ENCODE assay signal across 1 cellular context in the genomic region with DNA sequence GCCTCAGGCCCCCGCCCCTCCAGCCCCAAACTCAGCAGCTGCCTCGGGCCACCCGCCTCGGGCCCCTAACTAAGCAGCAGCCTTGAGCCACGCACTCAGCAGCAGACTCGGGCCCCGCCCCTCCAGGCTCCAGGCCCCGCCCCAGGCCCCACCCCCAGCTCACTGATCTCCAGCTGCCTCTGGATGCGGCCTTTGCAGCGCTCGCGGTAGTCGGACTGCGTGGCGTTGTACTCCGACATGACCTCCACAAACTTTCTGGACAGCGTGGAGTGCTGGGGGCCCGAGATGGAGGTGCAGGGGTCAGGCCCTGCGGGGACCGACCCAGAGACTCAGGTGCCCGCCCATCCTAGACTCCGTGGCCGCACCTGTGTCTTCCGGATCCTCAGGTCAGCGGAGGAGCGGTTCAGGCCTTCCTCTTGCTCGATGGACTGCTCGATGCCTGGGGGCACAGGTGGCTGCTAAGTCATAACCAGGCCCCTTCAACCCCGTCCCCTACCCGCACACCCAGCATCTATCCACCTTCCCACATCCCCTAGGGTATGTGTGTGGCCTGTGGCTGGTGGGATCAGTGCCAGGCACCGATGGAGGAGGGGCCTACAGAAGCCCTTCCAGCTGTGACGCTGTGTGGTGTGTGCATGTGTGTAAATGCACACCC.
TF ChIP-seq lines count a peak whose summit lies in the region.

No MANE protein-coding gene starts in this region.

TF ChIP-seq in IMR-90, 13 proteins besides CTCF, POLR2A, EP300 and RAD21:
- no peak for TF ChIP-seq NFE2L2 (IDR thresholded peaks at IDR 0.05; ENCODE audit: low read depth, low read length)
- TF ChIP-seq, protein P1, sequence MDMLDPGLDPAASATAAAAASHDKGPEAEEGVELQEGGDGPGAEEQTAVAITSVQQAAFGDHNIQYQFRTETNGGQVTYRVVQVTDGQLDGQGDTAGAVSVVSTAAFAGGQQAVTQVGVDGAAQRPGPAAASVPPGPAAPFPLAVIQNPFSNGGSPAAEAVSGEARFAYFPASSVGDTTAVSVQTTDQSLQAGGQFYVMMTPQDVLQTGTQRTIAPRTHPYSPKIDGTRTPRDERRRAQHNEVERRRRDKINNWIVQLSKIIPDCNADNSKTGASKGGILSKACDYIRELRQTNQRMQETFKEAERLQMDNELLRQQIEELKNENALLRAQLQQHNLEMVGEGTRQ (IDR thresholded peaks at IDR 0.05; ENCODE audit: low read depth, low read length) = no peak
- TF ChIP-seq MAFK (IDR thresholded peaks at IDR 0.05; ENCODE audit: low read depth, low read length) = no peak
- no peak for TF ChIP-seq BHLHE40 (IDR thresholded peaks at IDR 0.05; ENCODE audit: low read depth, low read length)
- no peak for TF ChIP-seq RCOR1 (IDR thresholded peaks at IDR 0.05; ENCODE audit: insufficient replicate concordance, low read length)
- no peak for TF ChIP-seq CHD1 (IDR thresholded peaks at IDR 0.05; ENCODE audit: low read depth, low read length)
- no peak for TF ChIP-seq MAZ (IDR thresholded peaks at IDR 0.05; ENCODE audit: borderline replicate concordance, low read depth, low read length)
- no peak for TF ChIP-seq RFX5 (IDR thresholded peaks at IDR 0.05; ENCODE audit: low read depth, low read length)
- no peak for TF ChIP-seq SMC3 (IDR thresholded peaks at IDR 0.05; ENCODE audit: low read depth, low read length)
- no peak for TF ChIP-seq CEBPB (IDR thresholded peaks at IDR 0.05; ENCODE audit: low read depth, low read length)
